8 cellular contexts compared by ENCODE assay signal in the genomic region with DNA sequence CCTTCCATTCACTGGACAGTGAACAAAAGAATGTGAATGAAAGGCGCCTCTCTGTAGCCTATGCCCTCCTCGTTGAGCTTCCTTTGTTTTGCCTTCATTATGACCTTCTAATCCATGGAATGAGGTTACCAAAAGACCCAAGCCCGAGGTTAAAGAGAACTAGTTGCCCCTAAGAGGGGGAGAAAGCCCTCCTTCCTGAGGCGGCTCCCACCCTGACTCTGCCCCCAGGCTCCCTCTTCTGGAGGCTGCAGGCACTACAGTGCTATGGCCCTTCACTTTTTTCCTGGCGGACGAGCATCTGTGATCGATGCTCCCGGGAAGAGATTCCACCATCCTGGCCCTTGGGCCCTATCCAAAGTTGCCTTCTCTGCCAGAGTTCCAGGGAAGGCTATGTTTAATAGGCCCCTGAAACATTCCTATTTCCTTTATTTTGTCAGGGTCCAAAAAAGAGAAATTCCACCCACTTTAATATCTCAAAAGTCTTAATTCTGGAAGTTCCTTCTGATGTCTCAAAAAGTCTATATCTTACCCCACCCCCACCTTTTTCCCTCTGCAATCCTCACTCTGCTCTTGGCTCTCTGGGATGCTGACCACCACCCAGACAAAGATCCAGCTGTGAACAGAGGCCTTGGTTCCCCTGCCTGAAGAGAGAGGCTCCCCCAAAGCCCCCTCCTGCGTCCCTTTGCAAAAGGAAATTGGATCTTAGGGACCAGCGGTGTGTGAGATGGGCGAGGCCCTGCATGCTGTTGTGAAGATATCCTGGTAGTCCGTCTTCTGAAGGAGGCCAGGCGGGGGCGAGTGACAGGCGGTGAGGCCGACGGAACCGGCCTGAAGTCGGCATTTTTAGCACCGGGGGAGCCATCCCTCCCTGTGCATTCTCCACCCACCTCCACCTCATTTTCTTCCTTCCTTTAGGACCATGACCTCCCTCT.
DNase-seq lines count a peak whose midpoint lies in the region; ATAC-seq and TF ChIP-seq lines count a peak whose summit lies in the region.

No MANE protein-coding gene starts in this region.

- no peak overlapping the region for H3K4me2 ChIP-seq in Karpas-422 (ENCODE audit: low read depth, low read length, poor library complexity, severe bottlenecking)

- H3K4me1 ChIP-seq in Karpas-422 (ENCODE audit: low read length) (peaks cover 67% of the 10 kb centered on the region), mesodermal cell (ENCODE audit: control insufficient read depth, insufficient read depth, low read length, poor library complexity, severe bottlenecking) (peaks cover 22% of the 10 kb centered on the region)

- H2AFZ ChIP-seq in Karpas-422 (ENCODE audit: low read length) = no peak overlapping the region

- TF ChIP-seq CTCF in dorsolateral prefrontal cortex (IDR thresholded peaks at IDR 0.05 in 54 of 56, conservative IDR thresholded peaks at IDR 0.05 in 2 of 56; ENCODE audit: low read depth in 1 of 56, partially characterized antibody in 56 of 56) = peak; percentile 65 to 97 (median 90)

- CTCF ChIA-PET in activated CD4-positive, alpha-beta T cell treated with anti-CD3 and anti-CD28 coated beads for 36 hours (lab: Charles Lee) = interaction anchor here (0.5 to 4.4 kb wide), 7 partner anchors 10 to 1415 kb away, joined by 3 to 38 read pairs (median 4); no protein-coding TSS in a partner anchor

- peak; percentile 10 for DNase-seq in SHP77 treated with DMSO at 0.1 percent for 48 hours (lab: John Stamatoyannopoulos, UW)
- DNase-seq in SHP77 (lab: John Stamatoyannopoulos, UW) = no peak
- DNase-seq in Karpas-422 = no peak
- DNase-seq in activated CD4-positive, alpha-beta T cell treated with anti-CD3 and anti-CD28 coated beads for 36 hours = peak; percentile 62
- peak in 8 of 10 donors; percentile 47 to 80 (median 63) for DNase-seq in dorsolateral prefrontal cortex
- DNase-seq in stimulated activated naive CD8-positive, alpha-beta T cell treated with anti-CD3 and anti-CD28 coated beads, Interleukin-15, amount 100 ng/mL, for 72 hours = peak; percentile 30 to 34
- no peak for DNase-seq in NCI-H1436 treated with DMSO at 0.1 percent for 48 hours (lab: John Stamatoyannopoulos, UW)

- POLR2A ChIA-PET in activated CD4-positive, alpha-beta T cell treated with anti-CD3 and anti-CD28 coated beads for 36 hours (lab: Charles Lee) = no interaction called here

- intact Hi-C loops in activated CD4-positive, alpha-beta T cell treated with anti-CD3 and anti-CD28 coated beads for 36 hours (cut with DNase I, micrococcal nuclease) = loop anchor here (1.0 to 5.0 kb wide), 4 partner anchors 56 to 387 kb away; a partner anchor contains a TSS
- intact Hi-C loops in dorsolateral prefrontal cortex (cut with DNase I) = loop anchor here (1.0 to 10.0 kb wide), 6 partner anchors 87 to 397 kb away; a partner anchor contains a TSS

- H3K9me3 Mint-ChIP-seq in activated CD4-positive, alpha-beta T cell treated with anti-CD3 and anti-CD28 coated beads for 36 hours (ENCODE audit: low read depth) = no peaks in the 10 kb centered on the region
- no peaks in the 10 kb centered on the region for H3K9me3 Mint-ChIP-seq in stimulated activated naive CD8-positive, alpha-beta T cell treated with anti-CD3 and anti-CD28 coated beads, Interleukin-15, amount 100 ng/mL, for 72 hours

- H3K36me3 Mint-ChIP-seq in activated CD4-positive, alpha-beta T cell treated with anti-CD3 and anti-CD28 coated beads for 36 hours (ENCODE audit: low read depth) = no peaks in the 10 kb centered on the region

- H3K79me2 ChIP-seq in Karpas-422 (ENCODE audit: low read length) = no peaks in the 10 kb centered on the region

- peaks cover 6% of the 10 kb centered on the region for H3K27me3 Mint-ChIP-seq in activated CD4-positive, alpha-beta T cell treated with anti-CD3 and anti-CD28 coated beads for 36 hours
- H3K27me3 Mint-ChIP-seq in stimulated activated naive CD8-positive, alpha-beta T cell treated with anti-CD3 and anti-CD28 coated beads, Interleukin-15, amount 100 ng/mL, for 72 hours = peaks cover 34% of the 10 kb centered on the region

- 63 to 67% methylated on average over 19 of the region's 20 CpGs for WGBS in mesodermal cell (ENCODE audit: insufficient coverage in 2 of 2), 2 experiments

- no peak overlapping the region for H3K27ac Mint-ChIP-seq in activated CD4-positive, alpha-beta T cell treated with anti-CD3 and anti-CD28 coated beads for 36 hours
- H3K27ac Mint-ChIP-seq in stimulated activated naive CD8-positive, alpha-beta T cell treated with anti-CD3 and anti-CD28 coated beads, Interleukin-15, amount 100 ng/mL, for 72 hours = no peak overlapping the region

- no peaks in the 10 kb centered on the region for H3K9me2 ChIP-seq in Karpas-422 (replicated peaks; ENCODE audit: insufficient read depth, low read length)

- no peak overlapping the region for H3K4me3 Mint-ChIP-seq in activated CD4-positive, alpha-beta T cell treated with anti-CD3 and anti-CD28 coated beads for 36 hours
- no peak overlapping the region for H3K4me3 Mint-ChIP-seq in stimulated activated naive CD8-positive, alpha-beta T cell treated with anti-CD3 and anti-CD28 coated beads, Interleukin-15, amount 100 ng/mL, for 72 hours

- no peaks in the 10 kb centered on the region for H3K9me3 ChIP-seq in Karpas-422 (ENCODE audit: low read length)
- H3K9me3 ChIP-seq in mesodermal cell (ENCODE audit: control insufficient read depth, low read length) = no peaks in the 10 kb centered on the region

- H3K27me3 ChIP-seq in Karpas-422 (ENCODE audit: low read length) = no peaks in the 10 kb centered on the region
- H3K27me3 ChIP-seq in dorsolateral prefrontal cortex = no peaks in the 10 kb centered on the region

- no peaks in the 10 kb centered on the region for H3K4me1 Mint-ChIP-seq in activated CD4-positive, alpha-beta T cell treated with anti-CD3 and anti-CD28 coated beads for 36 hours
- H3K4me1 Mint-ChIP-seq in stimulated activated naive CD8-positive, alpha-beta T cell treated with anti-CD3 and anti-CD28 coated beads, Interleukin-15, amount 100 ng/mL, for 72 hours = no peaks in the 10 kb centered on the region

- H3K27ac ChIP-seq in Karpas-422 (ENCODE audit: low read length) = peak overlapping the region; percentile 47; the same call in 1 of the 2 replicates
- H3K27ac ChIP-seq in dorsolateral prefrontal cortex = peak overlapping the region in 44 of 59 donors; percentile 4 to 95 (median 56)
- peak overlapping the region; percentile 87 for H3K27ac ChIP-seq in mesodermal cell (ENCODE audit: low read depth, low read length, severe bottlenecking)

- H3K4me3 ChIP-seq in Karpas-422 (ENCODE audit: low read length) (no peak overlapping the region), dorsolateral prefrontal cortex (peak overlapping the region in 3 of 59 donors; percentile 4 to 16 (median 10)), mesodermal cell (ENCODE audit: extremely low read depth, insufficient read depth, low read length, poor library complexity, severe bottlenecking) (no peak overlapping the region)

- H3K9ac ChIP-seq in Karpas-422 (ENCODE audit: low read length) = 0 out of 2 replicates have a peak overlapping the region, but pooled peaks have one; percentile 33

- H3K36me3 ChIP-seq in Karpas-422 (ENCODE audit: insufficient read depth, low read length) (no peaks in the 10 kb centered on the region), mesodermal cell (ENCODE audit: control insufficient read depth, insufficient read depth, low read length) (no peaks in the 10 kb centered on the region)

- peak; percentile 57 for ATAC-seq in activated CD4-positive, alpha-beta T cell treated with anti-CD3 and anti-CD28 coated beads for 36 hours
- ATAC-seq in stimulated activated naive CD8-positive, alpha-beta T cell treated with anti-CD3 and anti-CD28 coated beads, Interleukin-15, amount 100 ng/mL, for 72 hours = no peak

- no peaks in the 10 kb centered on the region for H4K20me1 ChIP-seq in Karpas-422 (ENCODE audit: insufficient read depth, low read depth, low read length)

Comparison
In these comparisons a context has a peak if more than half of its experiments do, and no peak if none do; other contexts are left out.
1. DNase-seq: peak in SHP77 treated with DMSO at 0.1 percent for 48 hours (single experiment), activated CD4-positive, alpha-beta T cell treated with anti-CD3 and anti-CD28 coated beads for 36 hours (single experiment), dorsolateral prefrontal cortex (8 of 10) and stimulated activated naive CD8-positive, alpha-beta T cell treated with anti-CD3 and anti-CD28 coated beads, Interleukin-15, amount 100 ng/mL, for 72 hours (2 of 2); none in SHP77 (0 of 2), Karpas-422 (single experiment) and NCI-H1436 treated with DMSO at 0.1 percent for 48 hours (single experiment).
2. Peak in every context shown above with its lines, with median percentiles within 50 percentile points of each other: H3K27ac ChIP-seq.